ENCODE assay signal across 17 cellular contexts in the genomic region with DNA sequence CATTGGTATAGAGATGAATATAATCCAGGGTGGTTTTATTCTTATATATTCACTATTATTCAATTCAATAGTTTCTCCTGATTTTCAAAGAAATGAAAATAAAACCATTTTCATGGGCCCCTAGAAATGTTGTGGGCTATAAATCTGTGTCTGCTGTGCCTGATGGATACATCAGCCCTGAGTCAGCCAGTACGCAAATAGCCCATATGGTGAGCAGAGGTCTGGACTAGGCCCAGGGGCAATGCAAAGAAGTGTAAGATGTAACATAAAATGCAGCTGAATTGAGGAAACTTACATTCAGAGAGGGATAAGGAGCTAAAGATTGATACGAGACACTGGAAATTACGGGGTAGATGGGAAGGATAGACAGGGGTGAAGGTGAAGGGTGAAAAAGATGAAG.
DNase-seq lines count a peak whose midpoint lies in the region; ATAC-seq, FAIRE-seq and TF ChIP-seq lines count a peak whose summit lies in the region.
"Had no signal": no experiment of that assay in that cellular context is flagged by ENCODE, and none has a peak within 500 bp of the region (broad histone marks: within the 10 kb centered on the region; RNA-seq: fewer than 3 reads in every experiment).

No MANE protein-coding gene starts in this region.

- POLR2A ChIA-PET in AG04450 (lab: Yijun Ruan, JAX): no interaction called here

- no peak for ATAC-seq in right lobe of liver
- ATAC-seq in HG02938 (IDR thresholded peaks at IDR 0.05; ENCODE audit: unreplicated experiment): no peak
- ATAC-seq in HG03025 (IDR thresholded peaks at IDR 0.05; ENCODE audit: low FRiP score, unreplicated experiment): no peak
- no peak for ATAC-seq in HG02981 (IDR thresholded peaks at IDR 0.05; ENCODE audit: unreplicated experiment)
- ATAC-seq: gastroesophageal sphincter, K562 had no signal

- DNase-seq in AG04450 (ENCODE audit: low read depth, low spot score) (peak; percentile 58), LHCN-M2 (ENCODE audit: low read depth) (peak; percentile 34), bronchial epithelial cell (ENCODE audit: low read depth) (peak; percentile 69), right lobe of liver (no peak), amniotic stem cell (lab: John Stamatoyannopoulos, UW) (no peak)
- DNase-seq: activated CD4-positive, alpha-beta T cell treated with anti-CD3 and anti-CD28 coated beads, Interleukin-2, amount 50 U/mL, for 1 hour; activated T-cell treated with anti-CD3 and anti-CD28 coated beads for 4 hours; effector CD4-positive, alpha-beta T cell; NCI-H2227 treated with DMSO at 0.1 percent for 48 hours; nucleus accumbens; small intestine; stimulated activated naive CD4-positive, alpha-beta T cell treated with Interleukin-2 at 50 U/mL for 16 hours had no signal

- no peak overlapping the region for H3K4me3 ChIP-seq in AG04450 (ENCODE audit: low read depth, low read length)
- H3K4me3 ChIP-seq in bronchial epithelial cell (ENCODE audit: low read depth, low read length): no peak overlapping the region
- no peak overlapping the region for H3K4me3 ChIP-seq in right lobe of liver
- H3K4me3 ChIP-seq: gastroesophageal sphincter, K562 had no signal

- H3K27me3 ChIP-seq in AG04450 (ENCODE audit: control insufficient read depth, insufficient read depth, low read length) (no peaks in the 10 kb centered on the region), bronchial epithelial cell (ENCODE audit: control insufficient read depth, insufficient read depth, low read length) (no peaks in the 10 kb centered on the region), right lobe of liver (no peaks in the 10 kb centered on the region)
- H3K27me3 ChIP-seq: gastroesophageal sphincter had no signal

- intact Hi-C loops in right lobe of liver (cut with DNase I): no loop called here

- no peak for TF ChIP-seq POLR2A in right lobe of liver (IDR thresholded peaks at IDR 0.05)

- peaks cover 0 to 22% (median 7%) of the 10 kb centered on the region in 4 donors for H3K4me1 ChIP-seq in right lobe of liver

- H3K36me3 ChIP-seq in bronchial epithelial cell (ENCODE audit: control insufficient read depth, insufficient read depth, low read length): no peaks in the 10 kb centered on the region
- no peaks in the 10 kb centered on the region for H3K36me3 ChIP-seq in right lobe of liver
- H3K36me3 ChIP-seq: gastroesophageal sphincter had no signal

- H3K27ac ChIP-seq in AG04450 (ENCODE audit: low read depth, low read length) (peak overlapping the region; percentile 12), right lobe of liver (peak overlapping the region; percentile 5 to 69 (median 41))

- TF ChIP-seq CTCF in AG04450 (IDR thresholded peaks at IDR 0.05; ENCODE audit: low read depth, low read length): no peak
- no peak for TF ChIP-seq CTCF in bronchial epithelial cell (IDR thresholded peaks at IDR 0.05; ENCODE audit: insufficient read depth, low read length, severe bottlenecking)
- no peak for TF ChIP-seq CTCF in right lobe of liver (IDR thresholded peaks at IDR 0.05)

- WGBS in right lobe of liver (ENCODE audit: insufficient coverage, low coverage, low lambda C conversion rate, missing lambda C conversion rate): 89% methylated on average over 3 of the region's 3 CpGs

- FAIRE-seq in bronchial epithelial cell (lab: Jason Lieb, UNC): no peak
- FAIRE-seq: small intestine had no signal

- H3K9me3 ChIP-seq in AG04450 (ENCODE audit: control insufficient read depth, insufficient read depth, low read length): no peaks in the 10 kb centered on the region
- H3K9me3 ChIP-seq in right lobe of liver: no peaks in the 10 kb centered on the region
- H3K9me3 ChIP-seq: gastroesophageal sphincter had no signal

- CTCF ChIA-PET in AG04450 (lab: Charles Lee): interaction anchor here (1.0 kb wide), 1 partner anchor 93 kb away, joined by 3 read pairs; no protein-coding TSS in a partner anchor

Comparison
In these comparisons a context has a peak if more than half of its experiments do, and no peak if none do; other contexts are left out.
1. DNase-seq: peak in AG04450 (single experiment), LHCN-M2 (single experiment) and bronchial epithelial cell (single experiment); none in right lobe of liver (0 of 3) and amniotic stem cell (single experiment).